ENCODE assay signal across 31 cellular contexts in the genomic region with DNA sequence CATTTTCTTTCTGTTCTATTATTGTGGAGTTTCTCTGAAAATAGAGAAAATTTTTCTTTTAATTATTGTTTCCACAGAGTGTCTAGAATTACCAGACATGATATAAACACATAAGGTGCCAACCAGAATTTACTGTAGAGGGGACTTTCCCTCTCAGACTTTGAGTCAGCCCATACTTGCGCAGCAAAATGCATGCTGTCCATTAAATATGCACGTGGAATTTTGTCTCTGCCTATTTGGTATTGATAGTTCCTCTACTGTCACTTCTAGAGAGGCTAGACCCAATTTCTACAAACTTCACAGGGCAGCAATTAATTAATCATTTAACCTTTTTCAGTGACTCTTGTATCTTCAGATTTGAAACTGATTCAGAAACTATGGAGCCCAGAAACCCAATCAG.
"Had no signal": no experiment of that assay in that cellular context is flagged by ENCODE, and none has a peak within 500 bp of the region (broad histone marks: within the 10 kb centered on the region; RNA-seq: fewer than 3 reads in every experiment).

No MANE protein-coding gene starts in this region.

- ATAC-seq: activated CD8-positive, alpha-beta T cell treated with anti-CD3 and anti-CD28 coated beads for 36 hours; activated naive CD4-positive, alpha-beta T cell treated with anti-CD3 and anti-CD28 coated beads, Interleukin-2, amount 50 U/mL, for 72 hours; activated T-helper 17 cell treated with anti-CD3 and anti-CD28 coated beads, Interleukin-2, amount 50 U/mL, for 72 hours; body of pancreas had no signal

- H3K27me3 Mint-ChIP-seq: activated B cell treated with CpG ODN at 0.5 μM for 24 hours; activated CD4-positive, alpha-beta memory T cell treated with anti-CD3 and anti-CD28 coated beads for 36 hours; activated CD4-positive, alpha-beta T cell treated with anti-CD3 and anti-CD28 coated beads, Interleukin-2, amount 10 ng/mL, durations not matched to agents 24 days and 14 days; activated CD8-positive, alpha-beta T cell treated with anti-CD3 and anti-CD28 coated beads for 36 hours; activated naive CD8-positive, alpha-beta T cell treated with anti-CD3 and anti-CD28 coated beads, Interleukin-2, amount 10 ng/mL, durations not matched to agents 7 days and 5 days; activated T-cell treated with anti-CD3 and anti-CD28 coated beads, Interleukin-2, amount 50 U/mL, for 24 hours; activated T-helper 17 cell treated with anti-CD3 and anti-CD28 coated beads, Interleukin-2, amount 50 U/mL, for 72 hours had no signal

- H3K4me3 ChIP-seq: adrenal gland, body of pancreas, breast epithelium had no signal

- H3K27ac Mint-ChIP-seq: activated B cell treated with CpG ODN at 0.5 μM for 24 hours; activated CD4-positive, alpha-beta memory T cell treated with anti-CD3 and anti-CD28 coated beads for 36 hours; activated CD4-positive, alpha-beta T cell treated with anti-CD3 and anti-CD28 coated beads, Interleukin-2, amount 10 ng/mL, durations not matched to agents 24 days and 14 days; activated CD8-positive, alpha-beta T cell treated with anti-CD3 and anti-CD28 coated beads for 36 hours; activated naive CD4-positive, alpha-beta T cell treated with anti-CD3 and anti-CD28 coated beads for 36 hours; activated naive CD4-positive, alpha-beta T cell treated with anti-CD3 and anti-CD28 coated beads, Interleukin-2, amount 50 U/mL, for 72 hours; activated naive CD8-positive, alpha-beta T cell treated with anti-CD3 and anti-CD28 coated beads, Interleukin-2, amount 10 ng/mL, durations not matched to agents 7 days and 5 days; activated T-cell treated with anti-CD3 and anti-CD28 coated beads, Interleukin-2, amount 50 U/mL, for 24 hours; activated T-helper 1 cell treated with anti-CD3 and anti-CD28 coated beads, Interleukin-12 subunit alpha, Interleukin-12 subunit beta, Interleukin-2, Interleukin-4 antibody, amounts not matched to agents 30 ng/mL and 10 ng/mL and 1 ng/mL, durations not matched to agents 14 hours and 24 hours and 36 hours; activated T-helper 17 cell treated with anti-CD3 and anti-CD28 coated beads, Interleukin-2, amount 50 U/mL, for 72 hours; T-helper 1 cell treated with Interleukin-12 subunit alpha and Interleukin-12 subunit beta and Interleukin-4 antibody, amounts not matched to agents 30 μg/mL and 1 μg/mL, for 36 hours; T-helper 2 cell treated with Interferon-gamma antibody and Interleukin-4, amounts not matched to agents 5 μg/mL and 100 μg/mL, for 36 hours had no signal

- H3K9me3 ChIP-seq: adrenal gland, body of pancreas, breast epithelium had no signal

- H3K4me3 Mint-ChIP-seq: activated B cell treated with CpG ODN at 0.5 μM for 24 hours; activated CD4-positive, alpha-beta memory T cell treated with anti-CD3 and anti-CD28 coated beads for 36 hours; activated CD4-positive, alpha-beta T cell treated with anti-CD3 and anti-CD28 coated beads, Interleukin-2, amount 10 ng/mL, durations not matched to agents 24 days and 14 days; activated CD8-positive, alpha-beta T cell treated with anti-CD3 and anti-CD28 coated beads for 36 hours; activated naive CD4-positive, alpha-beta T cell treated with anti-CD3 and anti-CD28 coated beads for 36 hours; activated naive CD8-positive, alpha-beta T cell treated with anti-CD3 and anti-CD28 coated beads, Interleukin-2, amount 10 ng/mL, durations not matched to agents 7 days and 5 days; activated T-cell treated with anti-CD3 and anti-CD28 coated beads, Interleukin-2, amount 50 U/mL, for 24 hours; activated T-helper 1 cell treated with anti-CD3 and anti-CD28 coated beads, Interleukin-12 subunit alpha, Interleukin-12 subunit beta, Interleukin-2, Interleukin-4 antibody, amounts not matched to agents 30 ng/mL and 10 ng/mL and 1 ng/mL, durations not matched to agents 14 hours and 24 hours and 36 hours; activated T-helper 17 cell treated with anti-CD3 and anti-CD28 coated beads, Interleukin-2, amount 50 U/mL, for 72 hours; T-helper 1 cell treated with Interleukin-12 subunit alpha and Interleukin-12 subunit beta and Interleukin-4 antibody, amounts not matched to agents 30 μg/mL and 1 μg/mL, for 36 hours; T-helper 2 cell treated with Interferon-gamma antibody and Interleukin-4, amounts not matched to agents 5 μg/mL and 100 μg/mL, for 36 hours had no signal

- DNase-seq: activated B cell treated with CpG ODN at 0.5 μM for 24 hours; activated CD4-positive, alpha-beta memory T cell treated with anti-CD3 and anti-CD28 coated beads for 36 hours; activated CD4-positive, alpha-beta T cell treated with anti-CD3 and anti-CD28 coated beads for 4 hours; activated CD4-positive, alpha-beta T cell treated with anti-CD3 and anti-CD28 coated beads, Interleukin-2, amount 10 ng/mL, durations not matched to agents 24 days and 14 days; activated CD4-positive, alpha-beta T cell treated with anti-CD3 and anti-CD28 coated beads, Interleukin-2, amount 50 U/mL, for 1 hour; activated CD4-positive, alpha-beta T cell treated with anti-CD3 and anti-CD28 coated beads, Interleukin-2, amount 50 U/mL, for 4 hours; activated CD8-positive, alpha-beta memory T cell treated with anti-CD3 and anti-CD28 coated beads, Interleukin-2, amount 50 U/mL, for 4 hours; activated CD8-positive, alpha-beta T cell treated with anti-CD3 and anti-CD28 coated beads for 36 hours; activated effector memory CD4-positive, alpha-beta T cell treated with anti-CD3 and anti-CD28 coated beads, Interleukin-2, amount 50 U/mL, for 16 hours; activated gamma-delta T cell treated with Interleukin-2 at 50 U/mL for 16 hours; activated naive CD4-positive, alpha-beta T cell; activated naive CD4-positive, alpha-beta T cell treated with anti-CD3 and anti-CD28 coated beads for 36 hours; activated naive CD4-positive, alpha-beta T cell treated with anti-CD3 and anti-CD28 coated beads, Interleukin-2, amount 50 U/mL, for 16 hours; activated naive CD8-positive, alpha-beta T cell treated with anti-CD3 and anti-CD28 coated beads, Interleukin-2, amount 10 ng/mL, durations not matched to agents 7 days and 5 days; activated T-cell treated with anti-CD3 and anti-CD28 coated beads, Interleukin-2, amount 50 U/mL, for 24 hours; activated T-cell treated with anti-CD3 and anti-CD28 coated beads, Interleukin-2, amount 50 U/mL, for 48 hours; adrenal gland; amniotic stem cell; aorta; brain microvascular endothelial cell; SW 1271; T-helper 1 cell; T-helper 2 cell; T-helper 9 cell had no signal

- H3K9me3 Mint-ChIP-seq: activated CD4-positive, alpha-beta memory T cell treated with anti-CD3 and anti-CD28 coated beads for 36 hours; activated CD8-positive, alpha-beta T cell treated with anti-CD3 and anti-CD28 coated beads for 36 hours; activated naive CD4-positive, alpha-beta T cell treated with anti-CD3 and anti-CD28 coated beads for 36 hours; activated naive CD4-positive, alpha-beta T cell treated with anti-CD3 and anti-CD28 coated beads, Interleukin-2, amount 50 U/mL, for 72 hours; activated T-helper 17 cell treated with anti-CD3 and anti-CD28 coated beads, Interleukin-2, amount 50 U/mL, for 72 hours had no signal

- H3K36me3 ChIP-seq: adrenal gland, brain microvascular endothelial cell, breast epithelium had no signal

- H3K4me1 ChIP-seq: adrenal gland, body of pancreas, breast epithelium had no signal

- H3K27me3 ChIP-seq: adrenal gland, body of pancreas, brain microvascular endothelial cell, breast epithelium had no signal
